In the genomic region with DNA sequence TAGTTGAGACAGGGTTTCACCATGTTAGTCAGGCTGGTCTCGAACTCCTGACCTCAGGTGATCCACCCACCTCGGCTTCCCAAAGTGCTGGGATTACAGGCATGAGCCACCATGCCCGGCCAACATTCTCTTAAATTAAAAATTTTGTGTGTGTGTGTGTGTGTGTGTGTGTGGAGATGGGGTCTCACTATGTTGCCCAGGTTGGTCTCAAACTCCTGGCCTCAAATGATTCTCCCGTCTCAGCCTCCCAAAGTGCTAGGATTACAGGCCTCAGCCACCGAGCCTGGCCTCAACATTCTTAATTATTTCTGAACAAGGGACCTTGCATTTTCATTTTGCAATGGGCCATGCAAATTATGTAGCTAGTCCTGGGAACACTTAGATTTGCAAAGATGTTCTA, we compare ENCODE assay signal across 3 cellular contexts.
TF ChIP-seq lines count a peak whose summit lies in the region.

No MANE protein-coding gene starts in this region.

TF ChIP-seq in HEK293, 187 proteins besides CTCF, POLR2A, EP300 and RAD21:
- TF ChIP-seq ZNF785 (tag by site-specific recombination; IDR thresholded peaks at IDR 0.05): 0 out of 2 replicates have a peak, but pooled peaks have one; percentile 22
- TF ChIP-seq ZNF121 (tag by site-specific recombination; IDR thresholded peaks at IDR 0.05): peak; percentile 97
- TF ChIP-seq ZSCAN4 (tag by site-specific recombination; IDR thresholded peaks at IDR 0.05): peak; percentile 70

TF ChIP-seq in WTC11, 78 proteins besides CTCF, POLR2A, EP300 and RAD21:
- TF ChIP-seq ZNF121 (CRISPR knock-in tag; IDR thresholded peaks at IDR 0.05): peak; percentile 51; the same call in 1 of the 2 replicates

TF ChIP-seq in HepG2, 621 proteins besides CTCF, POLR2A, EP300 and RAD21:
- peak; percentile 75 for TF ChIP-seq ZNF121 (CRISPR knock-in tag; IDR thresholded peaks at IDR 0.05)
TF ChIP-seq in HepG2: peak in this region for 1; not testable (repeated sequence) for 620.
